12 cellular contexts compared by ENCODE assay signal in the genomic region with DNA sequence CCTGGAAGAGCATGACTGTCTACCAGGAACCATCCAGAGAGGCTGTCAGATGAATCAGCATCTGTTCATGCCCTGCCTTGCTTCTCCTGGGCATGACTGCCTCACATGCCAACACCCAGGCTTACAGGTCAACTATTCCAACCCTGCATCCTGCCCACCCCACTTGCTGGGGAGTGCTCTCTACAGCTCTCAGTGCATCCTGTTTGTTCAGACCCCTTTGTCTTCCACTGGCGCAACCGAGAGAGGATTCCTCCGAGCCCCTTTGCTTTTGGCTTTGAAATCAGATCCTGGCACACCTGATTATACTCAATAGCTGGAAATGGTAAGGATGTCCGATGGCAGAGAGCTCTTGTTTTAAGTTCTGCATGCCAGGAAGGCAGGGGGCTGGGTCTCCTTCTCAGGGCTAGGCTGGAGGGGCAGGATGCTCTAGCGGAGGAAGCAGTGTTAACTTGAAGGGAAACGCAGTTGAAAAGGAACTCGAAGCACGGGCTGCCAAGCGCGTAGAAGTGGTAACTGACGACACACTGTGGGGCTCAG.
A peak's percentile ranks its signal among the peaks of the same experiment; 100 is the strongest.
DNase-seq lines count a peak whose midpoint lies in the region; ATAC-seq, FAIRE-seq and TF ChIP-seq lines count a peak whose summit lies in the region.
"Had no signal": no experiment of that assay in that cellular context is flagged by ENCODE, and none has a peak within 500 bp of the region (broad histone marks: within the 10 kb centered on the region; RNA-seq: fewer than 3 reads in every experiment).

No MANE protein-coding gene starts in this region.

- intact Hi-C loops in activated B cell treated with CpG ODN at 0.5 μM for 24 hours (cut with micrococcal nuclease) = loop anchor here (1.0 to 5.0 kb wide), 12 partner anchors 11 to 321 kb away; a partner anchor contains a TSS
- intact Hi-C loops in kidney (cut with DNase I) = no loop called here

- no peak overlapping the region for H3K4me2 ChIP-seq in neuronal stem cell (ENCODE audit: insufficient read depth, low read length, poor library complexity, severe bottlenecking)

- FAIRE-seq in kidney (lab: Jason Lieb, UNC) = no peak
- FAIRE-seq: colon had no signal

- H3K4me1 ChIP-seq in neuronal stem cell (ENCODE audit: control insufficient read depth in 2 of 2, insufficient read depth in 1 of 2, low read depth in 1 of 2, low read length in 2 of 2) = peaks cover 11 to 17% of the 10 kb centered on the region in 2 donors
- peaks cover 0 to 3% of the 10 kb centered on the region in 2 donors for H3K4me1 ChIP-seq in kidney (ENCODE audit: control insufficient read depth in 1 of 2, insufficient read depth in 1 of 2, low read depth in 1 of 2, low read length in 2 of 2)

- H3K4me1 Mint-ChIP-seq in activated B cell treated with CpG ODN at 0.5 μM for 24 hours = peaks cover 82% of the 10 kb centered on the region

- no peak overlapping the region for H4K8ac ChIP-seq in neuronal stem cell (ENCODE audit: low read depth, low read length)

- H3K27me3 ChIP-seq in neuronal stem cell (ENCODE audit: control insufficient read depth in 3 of 3, insufficient read depth in 3 of 3, low read depth in 1 of 3, low read length in 3 of 3) = no peaks in the 10 kb centered on the region

- H3K9ac ChIP-seq in neuronal stem cell (ENCODE audit: low read depth, low read length, poor library complexity) (no peak overlapping the region), kidney (ENCODE audit: low read length in 2 of 2) (no peak overlapping the region)

- H3K18ac ChIP-seq in neuronal stem cell (ENCODE audit: low read length) = peak overlapping the region; percentile 66

- ATAC-seq in GM18511 (IDR thresholded peaks at IDR 0.05; ENCODE audit: unreplicated experiment) (peak; percentile 47), HG02759 (IDR thresholded peaks at IDR 0.05; ENCODE audit: unreplicated experiment) (peak; percentile 27), activated B cell treated with CpG ODN at 0.5 μM for 24 hours (ENCODE audit: low read depth) (peak; percentile 66)

- no peak overlapping the region for H3K23ac ChIP-seq in neuronal stem cell (ENCODE audit: low read depth, low read length, poor library complexity)

- no peak overlapping the region for H2BK12ac ChIP-seq in neuronal stem cell (ENCODE audit: low read length)

- CTCF ChIA-PET in activated B cell treated with CpG ODN at 0.5 μM for 24 hours (lab: Charles Lee) = interaction anchor here (1.0 to 4.1 kb wide), 4 partner anchors 11 to 246 kb away, joined by 3 to 21 read pairs (median 8); no protein-coding TSS in a partner anchor

- no peak overlapping the region for H2BK120ac ChIP-seq in neuronal stem cell (ENCODE audit: low read depth, low read length)

- H3K27me3 Mint-ChIP-seq in activated B cell treated with CpG ODN at 0.5 μM for 24 hours = no peaks in the 10 kb centered on the region

- H3K27ac Mint-ChIP-seq in activated B cell treated with CpG ODN at 0.5 μM for 24 hours = peak overlapping the region; percentile 98

- peak overlapping the region; percentile 52 for H2BK15ac ChIP-seq in neuronal stem cell (ENCODE audit: low read length)

- H3K4me3 ChIP-seq in neuronal stem cell (ENCODE audit: low read length in 2 of 2) (no peak overlapping the region), kidney (ENCODE audit: low read length in 2 of 2) (no peak overlapping the region)

- H2BK5ac ChIP-seq in neuronal stem cell (ENCODE audit: low read length) = no peak overlapping the region

- no peaks in the 10 kb centered on the region for H3K9me3 ChIP-seq in neuronal stem cell (replicated peaks in 1 of 2; ENCODE audit: control insufficient read depth in 2 of 2, insufficient read depth in 1 of 2, low read depth in 1 of 2, low read length in 2 of 2)
- no peaks in the 10 kb centered on the region for H3K9me3 ChIP-seq in kidney (ENCODE audit: control insufficient read depth in 1 of 2, low read length in 2 of 2)

- H3K4ac ChIP-seq in neuronal stem cell (ENCODE audit: low read length) = no peak overlapping the region

- H3K14ac ChIP-seq in neuronal stem cell (ENCODE audit: low read length) = no peak overlapping the region

- H3K9me3 Mint-ChIP-seq in activated B cell treated with CpG ODN at 0.5 μM for 24 hours = no peaks in the 10 kb centered on the region

- H4K91ac ChIP-seq in neuronal stem cell (ENCODE audit: low read depth, low read length, poor library complexity) = no peak overlapping the region

- no peak for DNase-seq in activated B cell treated with CpG ODN at 0.5 μM for 24 hours
- DNase-seq in neuronal stem cell (ENCODE audit: low spot score) = no peak
- DNase-seq in H4 (ENCODE audit: low spot score) = no peak
- no peak for DNase-seq in NCI-H748 treated with DMSO at 0.1 percent for 48 hours (lab: John Stamatoyannopoulos, UW)
- no peak for DNase-seq in kidney
- no peak for DNase-seq in NCI-H1436 treated with DMSO at 0.1 percent for 48 hours (lab: John Stamatoyannopoulos, UW)
- DNase-seq: DMS79, NCI-H2029 treated with DMSO at 0.1 percent for 48 hours had no signal

- TF ChIP-seq CTCF in activated B cell treated with CpG ODN at 0.5 μM for 24 hours (IDR thresholded peaks at IDR 0.05) (no peak), kidney (IDR thresholded peaks at IDR 0.05; ENCODE audit: borderline replicate concordance, extremely low read depth, insufficient read depth) (no peak)

- H2AK5ac ChIP-seq in neuronal stem cell (ENCODE audit: low read depth, low read length) = no peak overlapping the region

- no peak overlapping the region for H2AFZ ChIP-seq in neuronal stem cell (ENCODE audit: low read length)

- H3K27ac ChIP-seq in neuronal stem cell (replicated peaks; ENCODE audit: low read length) = no peak overlapping the region
- H3K27ac ChIP-seq in kidney (ENCODE audit: low read depth in 2 of 2, low read length in 2 of 2) = no peak overlapping the region
- H3K27ac ChIP-seq: HL-60 had no signal

- POLR2A ChIA-PET in activated B cell treated with CpG ODN at 0.5 μM for 24 hours (lab: Charles Lee) = interaction anchor here (0.6 to 8.9 kb wide), 44 partner anchors 11 to 320 kb away, joined by 3 to 165 read pairs (median 6); a partner anchor contains a TSS

- no peaks in the 10 kb centered on the region for H3K36me3 Mint-ChIP-seq in activated B cell treated with CpG ODN at 0.5 μM for 24 hours (ENCODE audit: low read depth)

- H3K36me3 ChIP-seq in neuronal stem cell (replicated peaks in 1 of 2; ENCODE audit: control insufficient read depth in 2 of 2, insufficient read depth in 2 of 2, low read length in 2 of 2) (no peaks in the 10 kb centered on the region), kidney (ENCODE audit: control insufficient read depth in 1 of 2, insufficient read depth in 2 of 2, low read length in 2 of 2) (no peaks in the 10 kb centered on the region)

- peak overlapping the region; percentile 64 for H3K4me3 Mint-ChIP-seq in activated B cell treated with CpG ODN at 0.5 μM for 24 hours

- no CpG with 5 or more reads among the region's 11 CpGs for WGBS in neuronal stem cell (ENCODE audit: extremely low coverage in 2 of 2, insufficient read length in 2 of 2, insufficient replicate concordance in 1 of 2), 2 donors

- H3K79me1 ChIP-seq in neuronal stem cell (ENCODE audit: low read depth, low read length) = peaks cover 2% of the 10 kb centered on the region
